Comparison of ENCODE assay signal across 1 cellular context in the genomic region with DNA sequence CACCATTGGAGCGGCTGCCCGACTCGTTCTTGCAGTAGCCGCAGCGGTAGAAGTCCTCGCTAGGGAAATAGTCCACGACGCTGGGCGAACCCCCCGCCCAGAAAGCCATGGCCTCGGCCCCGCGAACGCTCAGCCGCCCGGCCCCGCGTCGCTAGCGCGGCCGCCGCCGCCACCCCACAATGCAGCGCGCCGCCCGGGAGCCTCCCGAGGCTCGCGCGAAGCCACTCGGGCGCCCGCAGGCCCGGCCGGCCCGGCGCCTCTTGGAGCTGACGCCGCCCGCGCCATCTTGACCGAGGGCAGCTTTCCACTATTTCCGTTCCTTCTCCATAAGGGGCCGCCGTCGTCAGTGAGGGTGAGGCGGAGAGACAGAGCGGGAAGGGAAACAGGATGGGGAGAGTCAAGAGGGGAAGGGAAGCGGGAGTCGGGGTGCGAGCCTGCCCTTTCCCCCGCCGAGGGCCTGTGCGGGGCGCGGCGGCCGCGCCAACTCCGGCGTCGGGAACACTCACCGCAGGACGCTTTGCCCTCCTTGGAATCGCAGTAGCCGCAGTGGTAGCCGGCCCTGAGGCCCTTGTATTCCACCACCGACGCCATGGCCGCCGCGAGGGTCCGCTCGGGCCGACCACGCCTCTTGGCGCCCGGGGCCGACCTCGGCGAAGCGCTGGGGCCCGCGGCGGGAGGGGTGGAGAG.
TF ChIP-seq lines count a peak whose summit lies in the region.

Gene ATE1, minus strand, starts transcription at position 191 of the 687 bp plus-strand sequence. Its CDS starts 82 bp downstream, at position 109.

TF ChIP-seq in H1, 55 proteins besides CTCF, POLR2A, EP300 and RAD21:
- TF ChIP-seq SUZ12 (IDR thresholded peaks at IDR 0.05; ENCODE audit: low read length) (no peak), NRF1 (IDR thresholded peaks at IDR 0.05; ENCODE audit: low read depth, low read length) (no peak), SIN3A (conservative IDR thresholded peaks at IDR 0.05 in 1 of 2, IDR thresholded peaks at IDR 0.05 in 1 of 2; ENCODE audit: low read depth in 1 of 2, low read length in 2 of 2) (no peak), JUN (IDR thresholded peaks at IDR 0.05; ENCODE audit: low read depth, low read length) (no peak), CHD2 (IDR thresholded peaks at IDR 0.05; ENCODE audit: low read length) (0 out of 2 replicates have a peak, but pooled peaks have one; percentile 52), CREB1 (IDR thresholded peaks at IDR 0.05) (peak; percentile 71), YY1 (IDR thresholded peaks at IDR 0.05; ENCODE audit: low read depth, low read length) (peak; percentile 99), SP4 (IDR thresholded peaks at IDR 0.05; ENCODE audit: low read length) (peak; percentile 74; the same call in 1 of the 2 replicates), CTBP2 (IDR thresholded peaks at IDR 0.05; ENCODE audit: borderline replicate concordance, insufficient read depth, insufficient read length, low read length) (peak; percentile 13), TAF7 (optimal IDR thresholded peaks at IDR 0.05; ENCODE audit: borderline replicate concordance, low read depth, low read length) (peak; percentile 89), GABPA (IDR thresholded peaks at IDR 0.05; ENCODE audit: borderline replicate concordance, insufficient read depth, low read length) (peak; percentile 38; the same call in 1 of the 2 replicates), TEAD4 (IDR thresholded peaks at IDR 0.05; ENCODE audit: low read depth, low read length) (no peak), ASH2L (IDR thresholded peaks at IDR 0.05; ENCODE audit: low read length) (peak; percentile 44), SIX5 (IDR thresholded peaks at IDR 0.05; ENCODE audit: low read depth, low read length) (peak; percentile 45; the same call in 1 of the 2 replicates), SRF (IDR thresholded peaks at IDR 0.05; ENCODE audit: low read depth, low read length) (0 out of 2 replicates have a peak, but pooled peaks have one; percentile 22), NANOG (IDR thresholded peaks at IDR 0.05; ENCODE audit: insufficient read depth, low read depth, low read length, poor library complexity, severe bottlenecking) (peak; percentile 36), RBBP5 (IDR thresholded peaks at IDR 0.05; ENCODE audit: borderline replicate concordance, low read depth, low read length) (peak; percentile 96), GTF2F1 (IDR thresholded peaks at IDR 0.05; ENCODE audit: borderline replicate concordance, low read depth, low read length) (peak; percentile 89; the same call in 1 of the 2 replicates), E2F6 (IDR thresholded peaks at IDR 0.05) (peak; percentile 89), POLR2AphosphoS5 (IDR thresholded peaks at IDR 0.05; ENCODE audit: low read depth, low read length) (peak; percentile 97), TBP (IDR thresholded peaks at IDR 0.05; ENCODE audit: low read depth, low read length) (peak; percentile 89), BRCA1 (IDR thresholded peaks at IDR 0.05; ENCODE audit: low read depth, low read length) (no peak), KDM4A (IDR thresholded peaks at IDR 0.05; ENCODE audit: low read depth, low read length, severe bottlenecking) (peak; percentile 68), TAF1 (IDR thresholded peaks at IDR 0.05; ENCODE audit: low read depth, low read length) (peak; percentile 92), PHF8 (conservative IDR thresholded peaks at IDR 0.05; ENCODE audit: low read depth, low read length) (peak; percentile 94), EGR1 (IDR thresholded peaks at IDR 0.05; ENCODE audit: borderline replicate concordance, low read depth, low read length) (peak; percentile 40; the same call in 1 of the 2 replicates)
- TF ChIP-seq, protein P1, sequence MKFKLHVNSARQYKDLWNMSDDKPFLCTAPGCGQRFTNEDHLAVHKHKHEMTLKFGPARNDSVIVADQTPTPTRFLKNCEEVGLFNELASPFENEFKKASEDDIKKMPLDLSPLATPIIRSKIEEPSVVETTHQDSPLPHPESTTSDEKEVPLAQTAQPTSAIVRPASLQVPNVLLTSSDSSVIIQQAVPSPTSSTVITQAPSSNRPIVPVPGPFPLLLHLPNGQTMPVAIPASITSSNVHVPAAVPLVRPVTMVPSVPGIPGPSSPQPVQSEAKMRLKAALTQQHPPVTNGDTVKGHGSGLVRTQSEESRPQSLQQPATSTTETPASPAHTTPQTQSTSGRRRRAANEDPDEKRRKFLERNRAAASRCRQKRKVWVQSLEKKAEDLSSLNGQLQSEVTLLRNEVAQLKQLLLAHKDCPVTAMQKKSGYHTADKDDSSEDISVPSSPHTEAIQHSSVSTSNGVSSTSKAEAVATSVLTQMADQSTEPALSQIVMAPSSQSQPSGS (IDR thresholded peaks at IDR 0.05; ENCODE audit: low read length) = 0 out of 2 replicates have a peak, but pooled peaks have one; percentile 48
- TF ChIP-seq, protein P2, sequence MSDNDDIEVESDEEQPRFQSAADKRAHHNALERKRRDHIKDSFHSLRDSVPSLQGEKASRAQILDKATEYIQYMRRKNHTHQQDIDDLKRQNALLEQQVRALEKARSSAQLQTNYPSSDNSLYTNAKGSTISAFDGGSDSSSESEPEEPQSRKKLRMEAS (IDR thresholded peaks at IDR 0.05) = peak; percentile 73
TF ChIP-seq in H1: peak in this region for 22.
